8 cellular contexts compared by ENCODE assay signal in genomic region chr4:2936773-2937145, GRCh38. TPM values are rescaled to one million over a fixed set of nuclear protein-coding genes. Genes with fewer than 3 reads are reported as not detected.
DNase-seq lines count a peak whose midpoint lies in the region; ATAC-seq and TF ChIP-seq lines count a peak whose summit lies in the region.

No MANE protein-coding gene starts in this region.

- peak overlapping the region; percentile 88 for H3K4me2 ChIP-seq in OCI-LY3 (ENCODE audit: low read length)

- H3K4me3 Mint-ChIP-seq in neural crest cell = peak overlapping the region; percentile 90

- in situ Hi-C loops in astrocyte of the spinal cord (cut with HindIII; ENCODE audit: low sequenced_read_pairs) = no loop called here

- H3K9me3 ChIP-seq in OCI-LY3 (ENCODE audit: insufficient read depth, low read length) = no peaks in the 10 kb centered on the region

- H3K4me1 Mint-ChIP-seq in neural crest cell = peaks cover 24% of the 10 kb centered on the region

- no peaks in the 10 kb centered on the region for H3K9me3 Mint-ChIP-seq in neural crest cell

- no peak overlapping the region for H3K27ac Mint-ChIP-seq in neural crest cell (ENCODE audit: unreplicated experiment)

- peaks cover 16% of the 10 kb centered on the region for H3K79me2 ChIP-seq in OCI-LY3 (ENCODE audit: low read length)

- no peak overlapping the region for H2AFZ ChIP-seq in OCI-LY3 (ENCODE audit: low read depth, low read length)

- peaks cover 54% of the 10 kb centered on the region for H3K4me1 ChIP-seq in OCI-LY3 (ENCODE audit: low read length)

- DNase-seq in AG20443 (ENCODE audit: low spot score) = peak; percentile 73
- DNase-seq in astrocyte of the spinal cord (ENCODE audit: low read depth, low spot score) = peak; percentile 78
- DNase-seq in neural crest cell (ENCODE audit: low read depth, low spot score) = no peak
- no peak for DNase-seq in NCI-H1105 (lab: John Stamatoyannopoulos, UW)
- DNase-seq in amniotic stem cell (lab: John Stamatoyannopoulos, UW) = no peak

- no peaks in the 10 kb centered on the region for H3K36me3 Mint-ChIP-seq in neural crest cell (ENCODE audit: low read depth)

- no peaks in the 10 kb centered on the region for H3K27me3 ChIP-seq in OCI-LY3 (ENCODE audit: low read depth, low read length)

- H3K27me3 Mint-ChIP-seq in neural crest cell (ENCODE audit: low read depth) = peaks cover 4% of the 10 kb centered on the region

- no peak for TF ChIP-seq CTCF in OCI-LY3 (IDR thresholded peaks at IDR 0.05; ENCODE audit: low read depth, low read length)
- TF ChIP-seq CTCF in astrocyte of the spinal cord (IDR thresholded peaks at IDR 0.05; ENCODE audit: low read depth, low read length) = no peak
- TF ChIP-seq CTCF in neural crest cell (conservative IDR thresholded peaks at IDR 0.05) = no peak

- H3K36me3 ChIP-seq in OCI-LY3 (replicated peaks; ENCODE audit: low read depth, low read length) = peaks cover 42% of the 10 kb centered on the region

- H3K27ac ChIP-seq in OCI-LY3 (ENCODE audit: low read length) = peak overlapping the region; percentile 82

- H3K4me3 ChIP-seq in OCI-LY3 (ENCODE audit: low read length) = peak overlapping the region; percentile 92
- H3K4me3 ChIP-seq in astrocyte of the spinal cord (ENCODE audit: low read depth, low read length) = no peak overlapping the region

- ATAC-seq in GM19351 (IDR thresholded peaks at IDR 0.05; ENCODE audit: unreplicated experiment) = peak; percentile 31
- no peak for ATAC-seq in GM21381 (IDR thresholded peaks at IDR 0.05; ENCODE audit: unreplicated experiment)

- H3K9ac ChIP-seq in OCI-LY3 (ENCODE audit: low read length) = peak overlapping the region; percentile 43; the same call in 1 of the 2 replicates

- peaks cover 24% of the 10 kb centered on the region for H4K20me1 ChIP-seq in OCI-LY3 (ENCODE audit: insufficient read depth, low read length)

RNA-seq across cellular contexts. Expression of gene NOP14, which starts 26.4 kb away (rescaled TPM):
- 46.6 and 49.2 TPM in 2 replicates for total RNA-seq in neural crest cell

RNA-seq across cellular contexts. Expression of gene GRK4, which starts 26.6 kb away (rescaled TPM):
- total RNA-seq in neural crest cell = 8.9 and 11.6 TPM in 2 replicates

Comparison
In these comparisons a context has a peak if more than half of its experiments do, and no peak if none do; other contexts are left out.
1. DNase-seq: peak in AG20443 (single experiment) and astrocyte of the spinal cord (single experiment); none in neural crest cell (single experiment), NCI-H1105 (single experiment) and amniotic stem cell (single experiment).